In the genomic region with DNA sequence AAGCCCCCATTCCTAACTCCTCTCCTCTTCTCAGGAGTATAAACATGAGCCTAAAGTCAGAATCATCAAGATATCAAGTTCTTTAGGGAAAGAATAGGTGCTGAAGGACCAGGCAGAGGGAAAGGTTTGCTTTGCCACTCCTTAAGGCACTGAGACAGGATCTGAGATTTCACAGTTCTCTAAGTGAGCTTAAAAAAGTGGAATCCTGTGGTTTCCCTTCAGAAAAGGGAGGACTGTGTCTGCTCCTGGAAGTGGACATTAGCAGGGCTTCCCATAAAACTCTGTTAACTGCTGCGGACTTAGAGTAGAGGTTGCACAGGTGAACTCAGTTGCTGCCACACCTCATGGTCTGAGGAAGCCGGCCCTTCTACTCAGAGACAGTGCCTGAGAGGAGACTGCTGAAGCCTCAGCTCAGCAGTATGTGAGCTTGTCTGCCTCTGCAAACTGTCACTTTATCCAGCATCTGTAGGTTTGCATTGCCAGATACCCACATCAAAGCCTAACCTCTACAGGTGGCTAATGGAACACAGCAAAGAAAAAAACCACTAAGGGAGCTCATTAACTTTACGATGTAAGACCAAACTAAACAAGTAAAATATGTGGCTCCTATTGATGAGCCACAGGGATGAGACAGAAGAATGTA, we compare ENCODE assay signal across 12 cellular contexts. TPM values are rescaled to one million over a fixed set of nuclear protein-coding genes. Genes with fewer than 3 reads are reported as not detected.
DNase-seq lines count a peak whose midpoint lies in the region; ATAC-seq and TF ChIP-seq lines count a peak whose summit lies in the region.
"Had no signal": no experiment of that assay in that cellular context is flagged by ENCODE, and none has a peak within 500 bp of the region (broad histone marks: within the 10 kb centered on the region; RNA-seq: fewer than 3 reads in every experiment).

No MANE protein-coding gene starts in this region.

- no peak overlapping the region for H3K4me3 Mint-ChIP-seq in activated CD4-positive, alpha-beta T cell treated with anti-CD3 and anti-CD28 coated beads for 36 hours
- H3K4me3 Mint-ChIP-seq in neural progenitor cell: no peak overlapping the region

- peak; percentile 66 for ATAC-seq in activated CD4-positive, alpha-beta T cell treated with anti-CD3 and anti-CD28 coated beads for 36 hours
- no peak for ATAC-seq in HG02870 (IDR thresholded peaks at IDR 0.05; ENCODE audit: unreplicated experiment)
- ATAC-seq: left lung had no signal

- peaks cover 40% of the 10 kb centered on the region for H3K79me2 ChIP-seq in neural progenitor cell (ENCODE audit: low read depth)

- H4K20me1 ChIP-seq in neural progenitor cell (ENCODE audit: low read depth): peaks cover 6% of the 10 kb centered on the region

- H3K4me2 ChIP-seq in neural progenitor cell: no peak overlapping the region
- H3K4me2 ChIP-seq: BLaER1 had no signal

- peaks cover 12% of the 10 kb centered on the region for H3K36me3 Mint-ChIP-seq in activated CD4-positive, alpha-beta T cell treated with anti-CD3 and anti-CD28 coated beads for 36 hours (ENCODE audit: low read depth)
- peaks cover 20% of the 10 kb centered on the region for H3K36me3 Mint-ChIP-seq in neural progenitor cell

- POLR2A ChIA-PET in activated CD4-positive, alpha-beta T cell treated with anti-CD3 and anti-CD28 coated beads for 36 hours (lab: Charles Lee): no interaction called here

- H3K9me3 Mint-ChIP-seq in activated CD4-positive, alpha-beta T cell treated with anti-CD3 and anti-CD28 coated beads for 36 hours (ENCODE audit: low read depth): no peaks in the 10 kb centered on the region
- H3K9me3 Mint-ChIP-seq in neural progenitor cell: peaks cover 26% of the 10 kb centered on the region

- peaks cover 30% of the 10 kb centered on the region for H3K4me1 Mint-ChIP-seq in activated CD4-positive, alpha-beta T cell treated with anti-CD3 and anti-CD28 coated beads for 36 hours
- peaks cover 5% of the 10 kb centered on the region for H3K4me1 Mint-ChIP-seq in neural progenitor cell

- intact Hi-C loops in activated CD4-positive, alpha-beta T cell treated with anti-CD3 and anti-CD28 coated beads for 36 hours (cut with DNase I, micrococcal nuclease): no loop called here

- no peak overlapping the region for H3K27ac Mint-ChIP-seq in activated CD4-positive, alpha-beta T cell treated with anti-CD3 and anti-CD28 coated beads for 36 hours
- no peak overlapping the region for H3K27ac Mint-ChIP-seq in neural progenitor cell

- H3K9ac ChIP-seq in neural progenitor cell: no peak overlapping the region
- H3K9ac ChIP-seq: BLaER1 had no signal

- H3K27me3 Mint-ChIP-seq in activated CD4-positive, alpha-beta T cell treated with anti-CD3 and anti-CD28 coated beads for 36 hours: no peaks in the 10 kb centered on the region
- H3K27me3 Mint-ChIP-seq in neural progenitor cell (ENCODE audit: insufficient read depth, low read depth): peaks cover 2% of the 10 kb centered on the region

- H3K27me3 ChIP-seq in neural progenitor cell: no peaks in the 10 kb centered on the region
- H3K27me3 ChIP-seq: BLaER1, left lung had no signal

- CTCF ChIA-PET in activated CD4-positive, alpha-beta T cell treated with anti-CD3 and anti-CD28 coated beads for 36 hours (lab: Charles Lee): interaction anchor here (0.9 kb wide), 1 partner anchor 215 kb away, joined by 3 read pairs; no protein-coding TSS in a partner anchor

- H3K9me3 ChIP-seq in KOPT-K1 (ENCODE audit: insufficient read depth, low read length, poor library complexity, severe bottlenecking) (peaks cover 16% of the 10 kb centered on the region), neural progenitor cell (ENCODE audit: low read depth) (no peaks in the 10 kb centered on the region)
- H3K9me3 ChIP-seq: left lung had no signal

- H3F3A ChIP-seq in neural progenitor cell (ENCODE audit: low read depth): no peaks in the 10 kb centered on the region

- TF ChIP-seq CTCF in neural progenitor cell (IDR thresholded peaks at IDR 0.05): no peak

- peak; percentile 11 for DNase-seq in activated CD4-positive, alpha-beta T cell treated with anti-CD3 and anti-CD28 coated beads for 36 hours
- no peak for DNase-seq in activated CD4-positive, alpha-beta T cell treated with anti-CD3 and anti-CD28 coated beads for 1 hour
- peak; percentile 58 for DNase-seq in activated effector memory CD4-positive, alpha-beta T cell treated with anti-CD3 and anti-CD28 coated beads, Interleukin-2, amount 50 U/mL, for 16 hours
- peak; percentile 7 for DNase-seq in neural progenitor cell (ENCODE audit: low spot score)
- DNase-seq in activated CD8-positive, alpha-beta memory T cell treated with anti-CD3 and anti-CD28 coated beads, Interleukin-2, amount 50 U/mL, for 4 hours: no peak
- DNase-seq in GF-D8 (lab: John Stamatoyannopoulos, UW): no peak
- DNase-seq: activated T-cell treated with anti-CD3 and anti-CD28 coated beads, Interleukin-2, amount 50 U/mL, for 48 hours; foreskin fibroblast; left lung had no signal

- H3K4me3 ChIP-seq in neural progenitor cell: no peak overlapping the region
- H3K4me3 ChIP-seq: BLaER1, left lung had no signal

- no peaks in the 10 kb centered on the region for H3K36me3 ChIP-seq in KOPT-K1 (ENCODE audit: insufficient read depth, low read length)
- no peaks in the 10 kb centered on the region for H3K36me3 ChIP-seq in neural progenitor cell
- H3K36me3 ChIP-seq: left lung had no signal

- H3K4me1 ChIP-seq in neural progenitor cell: peaks cover 11% of the 10 kb centered on the region
- H3K4me1 ChIP-seq: BLaER1, left lung had no signal

- no peak overlapping the region for H2AFZ ChIP-seq in neural progenitor cell (replicated peaks)

- H3K27ac ChIP-seq in KOPT-K1 (ENCODE audit: low read depth, low read length, poor library complexity, severe bottlenecking) (peak overlapping the region; percentile 54), neural progenitor cell (peak overlapping the region; percentile 13)
- H3K27ac ChIP-seq: BLaER1, left lung had no signal

RNA-seq across cellular contexts. Expression of gene RIC1, which starts 42.9 kb away (rescaled TPM):
- 10 to 100 TPM; 13.6 to 17.1 TPM for total RNA-seq in activated CD4-positive, alpha-beta T cell treated with anti-CD3 and anti-CD28 coated beads for 36 hours
- 27.4 and 31.9 TPM in 2 replicates for total RNA-seq in neural progenitor cell (ENCODE audit: low replicate concordance)

Comparison
In these comparisons a context has a peak if more than half of its experiments do, and no peak if none do; other contexts are left out.
1. DNase-seq: peak in activated CD4-positive, alpha-beta T cell treated with anti-CD3 and anti-CD28 coated beads for 36 hours (single experiment), activated effector memory CD4-positive, alpha-beta T cell treated with anti-CD3 and anti-CD28 coated beads, Interleukin-2, amount 50 U/mL, for 16 hours (single experiment) and neural progenitor cell (single experiment); none in activated CD4-positive, alpha-beta T cell treated with anti-CD3 and anti-CD28 coated beads for 1 hour (single experiment), activated CD8-positive, alpha-beta memory T cell treated with anti-CD3 and anti-CD28 coated beads, Interleukin-2, amount 50 U/mL, for 4 hours (single experiment) and GF-D8 (single experiment).